ENCODE assay signal across 29 cellular contexts in the genomic region with DNA sequence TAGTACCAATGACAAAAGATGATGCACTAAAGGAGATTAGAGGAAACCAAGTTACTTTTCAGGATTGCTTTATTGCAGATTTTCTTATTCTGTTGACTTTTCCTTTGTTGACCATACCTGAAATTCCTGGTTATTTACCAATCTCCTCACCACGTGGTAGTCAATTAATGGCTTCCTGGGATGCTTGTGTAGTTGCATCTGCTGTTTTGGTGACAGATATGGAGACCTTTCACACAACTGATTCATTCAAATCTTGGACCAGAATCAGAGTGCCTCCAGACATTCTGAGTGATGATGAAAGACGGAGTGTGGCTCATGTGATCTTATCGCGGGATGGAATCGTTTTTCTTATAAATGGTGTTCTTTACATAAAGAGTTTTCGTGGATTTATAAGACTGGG.
DNase-seq lines count a peak whose midpoint lies in the region; ATAC-seq, FAIRE-seq and TF ChIP-seq lines count a peak whose summit lies in the region.
"Had no signal": no experiment of that assay in that cellular context is flagged by ENCODE, and none has a peak within 500 bp of the region (broad histone marks: within the 10 kb centered on the region; RNA-seq: fewer than 3 reads in every experiment).

No MANE protein-coding gene starts in this region.

- H3K4me1 Mint-ChIP-seq in osteocyte (ENCODE audit: unreplicated experiment): no peaks in the 10 kb centered on the region
- H3K4me1 Mint-ChIP-seq: activated CD4-positive, alpha-beta T cell treated with anti-CD3 and anti-CD28 coated beads, Interleukin-2, amount 10 ng/mL, durations not matched to agents 7 days and 5 days; brain; memory B cell; neural progenitor cell had no signal

- ATAC-seq in GM21619 (IDR thresholded peaks at IDR 0.05; ENCODE audit: unreplicated experiment): no peak
- ATAC-seq: activated T-cell treated with anti-CD3 and anti-CD28 coated beads, Interleukin-2, amount 50 U/mL, for 4 hours; foreskin keratinocyte; left colon; WTC11 had no signal

- TF ChIP-seq CTCF in fibroblast of villous mesenchyme (IDR thresholded peaks at IDR 0.05; ENCODE audit: insufficient read depth, low read depth, low read length) (no peak), osteocyte (IDR thresholded peaks at IDR 0.05) (no peak)

- DNase-seq in COLO829 (ENCODE audit: low spot score) (peak; percentile 51), HTR-8/SVneo (ENCODE audit: insufficient read length, low spot score) (peak; percentile 27), SK-N-DZ (ENCODE audit: low spot score) (peak; percentile 13), fibroblast of villous mesenchyme (ENCODE audit: low read depth) (peak; percentile 64), osteocyte (ENCODE audit: extremely low spot score, unreplicated experiment) (no peak), SIG-M5 treated with dmso at 0.1 percent for 504 hours (lab: John Stamatoyannopoulos, UW; ENCODE audit: unreplicated experiment) (no peak)
- no peak for DNase-seq in stimulated activated CD4-positive, alpha-beta T cell treated with anti-CD3 and anti-CD28 coated beads, Interleukin-4, amount 100 ng/mL, for 24 hours
- DNase-seq: activated CD4-positive, alpha-beta T cell treated with anti-CD3 and anti-CD28 coated beads, Interleukin-2, amount 10 ng/mL, durations not matched to agents 7 days and 5 days; activated naive CD4-positive, alpha-beta T cell treated with Interleukin-2 at 50 U/mL for 16 hours; activated T-cell treated with anti-CD3 and anti-CD28 coated beads, Interleukin-2, amount 50 U/mL, for 4 hours; left colon; NCI-H1048; NCI-H187 treated with DMSO at 0.1 percent for 48 hours; posterior cingulate gyrus; sigmoid colon; stimulated activated naive CD4-positive, alpha-beta T cell; SW 1271; T-helper 9 cell had no signal

- peaks cover 9% of the 10 kb centered on the region for H3K36me3 Mint-ChIP-seq in osteocyte (ENCODE audit: unreplicated experiment)
- H3K36me3 Mint-ChIP-seq: brain, neural progenitor cell had no signal

- peaks cover 20% of the 10 kb centered on the region for H3K9me3 Mint-ChIP-seq in osteocyte (ENCODE audit: unreplicated experiment)

- no peak overlapping the region for H3K27ac Mint-ChIP-seq in osteocyte (ENCODE audit: unreplicated experiment)
- H3K27ac Mint-ChIP-seq: activated CD4-positive, alpha-beta T cell treated with anti-CD3 and anti-CD28 coated beads, Interleukin-2, amount 10 ng/mL, durations not matched to agents 7 days and 5 days; brain; memory B cell; neural progenitor cell; WTC11 had no signal

- no peak overlapping the region for H3K4me3 Mint-ChIP-seq in osteocyte (ENCODE audit: unreplicated experiment)
- H3K4me3 Mint-ChIP-seq: activated CD4-positive, alpha-beta T cell treated with anti-CD3 and anti-CD28 coated beads, Interleukin-2, amount 10 ng/mL, durations not matched to agents 7 days and 5 days; activated T-cell treated with anti-CD3 and anti-CD28 coated beads, Interleukin-2, amount 50 U/mL, for 4 hours; brain; memory B cell; neural progenitor cell; WTC11 had no signal

- FAIRE-seq in HTR-8/SVneo (lab: Jason Lieb, UNC): no peak
- FAIRE-seq: D721Med, GM12892, urothelium cell line had no signal

- H3K4me3 ChIP-seq in fibroblast of villous mesenchyme (ENCODE audit: low read depth, low read length): no peak overlapping the region
- H3K4me3 ChIP-seq: hepatocyte, neural progenitor cell, sigmoid colon, suprapubic skin had no signal

- H3K27me3 Mint-ChIP-seq in osteocyte (ENCODE audit: unreplicated experiment): no peaks in the 10 kb centered on the region
- H3K27me3 Mint-ChIP-seq: activated CD4-positive, alpha-beta T cell treated with anti-CD3 and anti-CD28 coated beads, Interleukin-2, amount 10 ng/mL, durations not matched to agents 7 days and 5 days; brain; memory B cell had no signal

Comparison
In these comparisons a context has a peak if more than half of its experiments do, and no peak if none do; other contexts are left out.
1. DNase-seq: peak in COLO829 (single experiment), HTR-8/SVneo (single experiment), SK-N-DZ (single experiment) and fibroblast of villous mesenchyme (single experiment); none in osteocyte (single experiment), SIG-M5 treated with dmso at 0.1 percent for 504 hours (single experiment) and stimulated activated CD4-positive, alpha-beta T cell treated with anti-CD3 and anti-CD28 coated beads, Interleukin-4, amount 100 ng/mL, for 24 hours (single experiment).